ENCODE assay signal across 25 cellular contexts in the genomic region with DNA sequence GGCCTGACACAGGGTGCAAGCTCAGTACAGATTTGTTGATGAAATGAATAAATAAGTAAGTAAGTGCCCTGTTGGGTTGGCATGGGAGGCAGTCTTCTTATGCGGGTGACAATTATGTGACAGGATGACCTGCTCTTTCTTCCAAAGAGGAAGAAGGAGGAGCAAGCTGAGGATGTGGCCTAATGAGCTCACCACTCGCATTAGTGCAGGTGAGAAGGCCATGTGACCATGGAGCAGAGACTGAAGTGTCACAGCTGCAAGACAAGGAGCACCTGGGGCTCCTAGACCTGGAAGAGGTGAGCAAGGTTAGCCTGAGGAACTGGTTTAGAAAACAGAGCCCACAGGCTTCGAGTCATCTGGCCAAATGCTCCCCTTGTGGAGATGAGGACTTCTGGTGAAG. TPM values are rescaled to one million over a fixed set of nuclear protein-coding genes. Genes with fewer than 3 reads are reported as not detected.
DNase-seq lines count a peak whose midpoint lies in the region; TF ChIP-seq lines count a peak whose summit lies in the region.
"Had no signal": no experiment of that assay in that cellular context is flagged by ENCODE, and none has a peak within 500 bp of the region (broad histone marks: within the 10 kb centered on the region; RNA-seq: fewer than 3 reads in every experiment).

No MANE protein-coding gene starts in this region.

- peak; percentile 6 for DNase-seq in NCI-H82 (lab: John Stamatoyannopoulos, UW)
- no peak for DNase-seq in NCI-H82 treated with DMSO at 0.1 percent for 48 hours (lab: John Stamatoyannopoulos, UW; ENCODE audit: unreplicated experiment)
- peak; percentile 50 for DNase-seq in MM.1S
- DNase-seq in endodermal cell, result peak; percentile 46
- peak; percentile 2 for DNase-seq in skeletal muscle cell (ENCODE audit: low read depth)
- DNase-seq in NCI-H187 (lab: John Stamatoyannopoulos, UW), result no peak
- DNase-seq in NCI-H2196 (lab: John Stamatoyannopoulos, UW; ENCODE audit: unreplicated experiment), result no peak
- DNase-seq in putamen (ENCODE audit: low spot score), result no peak
- DNase-seq: activated CD8-positive, alpha-beta T cell treated with anti-CD3 and anti-CD28 coated beads for 36 hours; dorsolateral prefrontal cortex; HCEC 1CT; left lung; mucosa of descending colon; NCI-H2081; NCI-H748 treated with DMSO at 0.1 percent for 48 hours; T-helper 17 cell had no signal

- H3K4me3 Mint-ChIP-seq in endodermal cell, result no peak overlapping the region
- H3K4me3 Mint-ChIP-seq: activated CD8-positive, alpha-beta T cell treated with anti-CD3 and anti-CD28 coated beads for 36 hours; CD14-positive monocyte; neural progenitor cell; T-helper 17 cell; WTC11 had no signal

- H3K4me2 ChIP-seq in MM.1S (ENCODE audit: low read depth, low read length), result no peak overlapping the region
- H3K4me2 ChIP-seq: neural progenitor cell had no signal

- no peak overlapping the region for H3K4me3 ChIP-seq in MM.1S (ENCODE audit: low read length)
- H3K4me3 ChIP-seq in endodermal cell (ENCODE audit: low read length), result no peak overlapping the region
- no peak overlapping the region for H3K4me3 ChIP-seq in skeletal muscle cell (ENCODE audit: low read depth, low read length)
- H3K4me3 ChIP-seq: breast epithelium, dorsolateral prefrontal cortex, left lung, mucosa of descending colon, neural progenitor cell, SJSA1 had no signal

- H3K9ac ChIP-seq in MM.1S (ENCODE audit: low read length) (no peak overlapping the region), endodermal cell (ENCODE audit: extremely low read depth, low read length, poor library complexity, severe bottlenecking) (no peak overlapping the region)
- H3K9ac ChIP-seq: neural progenitor cell had no signal

- H3K27me3 ChIP-seq in MM.1S (replicated peaks; ENCODE audit: insufficient read depth, low read length) (no peaks in the 10 kb centered on the region), endodermal cell (ENCODE audit: control insufficient read depth, insufficient read depth, low read length, poor library complexity, severe bottlenecking) (no peaks in the 10 kb centered on the region)
- H3K27me3 ChIP-seq: dorsolateral prefrontal cortex, neural progenitor cell had no signal

- WGBS in endodermal cell (ENCODE audit: insufficient coverage in 1 of 2, insufficient read length in 1 of 2), 2 experiments, result 83 to 94% methylated on average over 3 of the region's 3 CpGs

- H3K4me1 ChIP-seq in MM.1S (ENCODE audit: low read length) (peaks cover 11% of the 10 kb centered on the region; the same call in 1 of the 2 replicates), endodermal cell (ENCODE audit: control insufficient read depth, insufficient read depth, low read length) (no peaks in the 10 kb centered on the region)
- H3K4me1 ChIP-seq: breast epithelium, left lung, neural progenitor cell, SJSA1 had no signal

- H3F3A ChIP-seq in MM.1S (ENCODE audit: insufficient read depth, low read length), result no peaks in the 10 kb centered on the region

- peaks cover 2% of the 10 kb centered on the region for H3K4me1 Mint-ChIP-seq in endodermal cell
- H3K4me1 Mint-ChIP-seq: CD14-positive monocyte, neural progenitor cell, WTC11 had no signal

- no peaks in the 10 kb centered on the region for H3K36me3 Mint-ChIP-seq in endodermal cell (ENCODE audit: low read depth)
- H3K36me3 Mint-ChIP-seq: CD14-positive monocyte, neural progenitor cell had no signal

- no peaks in the 10 kb centered on the region for H3K9me2 ChIP-seq in MM.1S (replicated peaks; ENCODE audit: insufficient read depth, low read length)

- peaks cover 2% of the 10 kb centered on the region for H3K27me3 Mint-ChIP-seq in endodermal cell (ENCODE audit: insufficient read depth)
- H3K27me3 Mint-ChIP-seq: activated CD8-positive, alpha-beta T cell treated with anti-CD3 and anti-CD28 coated beads for 36 hours; T-helper 17 cell had no signal

- no peak overlapping the region for H3K27ac Mint-ChIP-seq in endodermal cell
- H3K27ac Mint-ChIP-seq: activated CD8-positive, alpha-beta T cell treated with anti-CD3 and anti-CD28 coated beads for 36 hours; CD14-positive monocyte; neural progenitor cell; T-helper 17 cell; WTC11 had no signal

- 0 out of 2 replicates have a peak overlapping the region, but pooled peaks have one; percentile 39 for H2AFZ ChIP-seq in MM.1S (ENCODE audit: low read length)
- H2AFZ ChIP-seq: neural progenitor cell had no signal

- no peaks in the 10 kb centered on the region for H3K9me3 ChIP-seq in MM.1S (replicated peaks; ENCODE audit: insufficient read depth, low read length)
- no peaks in the 10 kb centered on the region for H3K9me3 ChIP-seq in endodermal cell (ENCODE audit: control insufficient read depth, low read length)
- H3K9me3 ChIP-seq: mucosa of descending colon, SJSA1 had no signal

- H3K9me3 Mint-ChIP-seq in endodermal cell, result no peaks in the 10 kb centered on the region
- H3K9me3 Mint-ChIP-seq: activated CD8-positive, alpha-beta T cell treated with anti-CD3 and anti-CD28 coated beads for 36 hours; neural progenitor cell had no signal

- H3K27ac ChIP-seq in MM.1S (ENCODE audit: low read length) (no peak overlapping the region), endodermal cell (ENCODE audit: low read depth, low read length) (no peak overlapping the region)
- H3K27ac ChIP-seq: breast epithelium, dorsolateral prefrontal cortex, left lung, neural progenitor cell, SJSA1 had no signal

- no peaks in the 10 kb centered on the region for H4K20me1 ChIP-seq in MM.1S (ENCODE audit: insufficient read depth, low read length)

- H3K36me3 ChIP-seq in MM.1S (replicated peaks; ENCODE audit: insufficient read depth, low read length), result no peaks in the 10 kb centered on the region
- no peaks in the 10 kb centered on the region for H3K36me3 ChIP-seq in endodermal cell (ENCODE audit: control insufficient read depth, insufficient read depth, low read length)
- H3K36me3 ChIP-seq: breast epithelium, left lung, neural progenitor cell, SJSA1 had no signal

- TF ChIP-seq CTCF in MM.1S (IDR thresholded peaks at IDR 0.05; ENCODE audit: low read length) (no peak), endodermal cell (conservative IDR thresholded peaks at IDR 0.05) (no peak)

- H3K79me2 ChIP-seq in MM.1S (ENCODE audit: low read length), result no peaks in the 10 kb centered on the region

RNA-seq across cellular contexts. Expression of gene LRTM2, which starts 34.9 kb away (rescaled TPM):
- total RNA-seq in endodermal cell, result under 1 TPM; 0.40 TPM
- 0.25 TPM for polyA plus RNA-seq in endodermal cell (2013, experiment 1 of 2)
- not detected for polyA plus RNA-seq in endodermal cell (2013, experiment 2 of 2)
- total RNA-seq: A673; activated CD8-positive, alpha-beta T cell treated with anti-CD3 and anti-CD28 coated beads for 36 hours; breast epithelium; epithelial cell of proximal tubule; glomerular endothelial cell; left lung; mucosa of descending colon; pulmonary artery endothelial cell; SJSA1; T-helper 17 cell had no signal
- polyA plus RNA-seq: CD14-positive monocyte had no signal

Comparison
In these comparisons a context has a peak if more than half of its experiments do, and no peak if none do; other contexts are left out.
1. DNase-seq: peak in NCI-H82 (single experiment), MM.1S (single experiment), endodermal cell (single experiment) and skeletal muscle cell (single experiment); none in NCI-H82 treated with DMSO at 0.1 percent for 48 hours (single experiment), NCI-H187 (0 of 2), NCI-H2196 (single experiment) and putamen (single experiment).